Comparison of ENCODE assay signal across 15 cellular contexts in the genomic region with DNA sequence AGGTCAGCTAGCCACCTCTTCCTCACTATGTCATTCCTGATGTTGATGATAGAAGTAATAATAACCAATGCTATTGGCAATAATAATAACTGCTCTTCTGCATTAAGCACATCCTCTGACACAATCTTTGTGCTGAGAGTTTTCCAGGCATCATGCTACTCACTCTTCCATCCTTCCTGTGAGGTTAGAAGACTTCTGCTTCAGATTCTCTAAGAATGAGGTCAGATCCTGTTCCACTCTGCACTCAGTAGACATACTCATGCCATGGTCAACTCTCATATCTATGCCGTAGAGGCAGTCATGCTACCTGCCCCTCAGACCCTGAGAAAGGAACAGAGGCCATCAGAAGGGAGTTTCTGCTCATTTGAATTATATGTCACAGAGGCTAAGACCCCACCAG.
A peak's percentile ranks its signal among the peaks of the same experiment; 100 is the strongest.
DNase-seq lines count a peak whose midpoint lies in the region; ATAC-seq and TF ChIP-seq lines count a peak whose summit lies in the region.
"Had no signal": no experiment of that assay in that cellular context is flagged by ENCODE, and none has a peak within 500 bp of the region (broad histone marks: within the 10 kb centered on the region; RNA-seq: fewer than 3 reads in every experiment).

No MANE protein-coding gene starts in this region.

- H3K79me2 ChIP-seq in OCI-LY1 (ENCODE audit: insufficient read depth, low read length) (no peaks in the 10 kb centered on the region), Karpas-422 (ENCODE audit: low read length) (no peaks in the 10 kb centered on the region)

- CTCF ChIA-PET in activated CD8-positive, alpha-beta memory T cell treated with anti-CD3 and anti-CD28 coated beads, Interleukin-2, amount 10 ng/mL, durations not matched to agents 7 days and 5 days (lab: Charles Lee): no interaction called here

- H3K9ac ChIP-seq in OCI-LY1 (ENCODE audit: low read length) (no peak overlapping the region; the same call in 1 of the 2 replicates), Karpas-422 (ENCODE audit: low read length) (no peak overlapping the region)
- H3K9ac ChIP-seq: SK-N-SH had no signal

- H3K9me3 ChIP-seq in OCI-LY1 (ENCODE audit: low read length) (no peaks in the 10 kb centered on the region), thymus (ENCODE audit: control insufficient read depth) (no peaks in the 10 kb centered on the region), Karpas-422 (ENCODE audit: low read length) (no peaks in the 10 kb centered on the region)
- H3K9me3 ChIP-seq: SK-N-SH had no signal

- ATAC-seq in activated CD8-positive, alpha-beta memory T cell treated with anti-CD3 and anti-CD28 coated beads, Interleukin-2, amount 10 ng/mL, durations not matched to agents 7 days and 5 days: no peak
- ATAC-seq: HCT116, HepG2, Right ventricle myocardium inferior had no signal

- H3K27me3 Mint-ChIP-seq in activated CD8-positive, alpha-beta memory T cell treated with anti-CD3 and anti-CD28 coated beads, Interleukin-2, amount 10 ng/mL, durations not matched to agents 7 days and 5 days: peaks cover 5% of the 10 kb centered on the region

- H3K4me1 Mint-ChIP-seq in activated CD8-positive, alpha-beta memory T cell treated with anti-CD3 and anti-CD28 coated beads, Interleukin-2, amount 10 ng/mL, durations not matched to agents 7 days and 5 days: peaks cover 16% of the 10 kb centered on the region

- H3K36me3 ChIP-seq in OCI-LY1 (ENCODE audit: insufficient read depth, low read length) (no peaks in the 10 kb centered on the region), thymus (ENCODE audit: control insufficient read depth, insufficient read depth) (peaks cover 3% of the 10 kb centered on the region), Karpas-422 (ENCODE audit: insufficient read depth, low read length) (no peaks in the 10 kb centered on the region)

- H4K20me1 ChIP-seq in OCI-LY1 (ENCODE audit: insufficient read depth, low read length): no peaks in the 10 kb centered on the region
- no peaks in the 10 kb centered on the region for H4K20me1 ChIP-seq in Karpas-422 (ENCODE audit: insufficient read depth, low read depth, low read length)

- H3F3A ChIP-seq in OCI-LY1 (ENCODE audit: insufficient read depth, low read length): no peaks in the 10 kb centered on the region

- H3K4me2 ChIP-seq in OCI-LY1 (ENCODE audit: low read length) (peak overlapping the region; percentile 48; the same call in 1 of the 2 replicates), Karpas-422 (ENCODE audit: low read depth, low read length, poor library complexity, severe bottlenecking) (no peak overlapping the region)
- H3K4me2 ChIP-seq: SK-N-SH had no signal

- H3K4me3 ChIP-seq in OCI-LY1 (ENCODE audit: low read depth, low read length, poor library complexity, severe bottlenecking) (no peak overlapping the region), astrocyte of the spinal cord (ENCODE audit: low read depth, low read length) (no peak overlapping the region), thymus (ENCODE audit: low read length) (no peak overlapping the region), Karpas-422 (ENCODE audit: low read length) (no peak overlapping the region)

- H3K36me3 Mint-ChIP-seq in activated CD8-positive, alpha-beta memory T cell treated with anti-CD3 and anti-CD28 coated beads, Interleukin-2, amount 10 ng/mL, durations not matched to agents 7 days and 5 days: peaks cover 10% of the 10 kb centered on the region

- in situ Hi-C loops in astrocyte of the spinal cord (cut with HindIII; ENCODE audit: low sequenced_read_pairs): no loop called here

- H3K9me2 ChIP-seq in OCI-LY1 (ENCODE audit: low read depth, low read length) (no peaks in the 10 kb centered on the region), Karpas-422 (replicated peaks; ENCODE audit: insufficient read depth, low read length) (no peaks in the 10 kb centered on the region)
- H3K9me2 ChIP-seq: SK-N-SH had no signal

- H2AFZ ChIP-seq in OCI-LY1 (ENCODE audit: low read length) (no peak overlapping the region), Karpas-422 (ENCODE audit: low read length) (no peak overlapping the region)

- no peak overlapping the region for H3K27ac Mint-ChIP-seq in activated CD8-positive, alpha-beta memory T cell treated with anti-CD3 and anti-CD28 coated beads, Interleukin-2, amount 10 ng/mL, durations not matched to agents 7 days and 5 days

- H3K27me3 ChIP-seq in OCI-LY1 (ENCODE audit: insufficient read depth, low read length) (no peaks in the 10 kb centered on the region), thymus (ENCODE audit: control insufficient read depth, insufficient read depth) (no peaks in the 10 kb centered on the region), Karpas-422 (ENCODE audit: low read length) (no peaks in the 10 kb centered on the region)

- H3K27ac ChIP-seq in OCI-LY1 (ENCODE audit: low read depth, low read length, poor library complexity, severe bottlenecking) (peak overlapping the region; percentile 96), thymus (ENCODE audit: low read depth) (peak overlapping the region; percentile 93), Karpas-422 (ENCODE audit: low read length) (no peak overlapping the region)
- H3K27ac ChIP-seq: 22Rv1 had no signal

- 81% methylated on average over 1 of the region's 1 CpG for WGBS in thymus

- H3K4me3 Mint-ChIP-seq in activated CD8-positive, alpha-beta memory T cell treated with anti-CD3 and anti-CD28 coated beads, Interleukin-2, amount 10 ng/mL, durations not matched to agents 7 days and 5 days: no peak overlapping the region

- TF ChIP-seq CTCF in OCI-LY1 (IDR thresholded peaks at IDR 0.05; ENCODE audit: low read length): no peak
- TF ChIP-seq CTCF in astrocyte of the spinal cord (IDR thresholded peaks at IDR 0.05; ENCODE audit: low read depth, low read length): no peak

- H3K4me1 ChIP-seq in OCI-LY1 (ENCODE audit: insufficient read depth, low read length, severe bottlenecking) (peaks cover 74% of the 10 kb centered on the region), thymus (ENCODE audit: control insufficient read depth, insufficient read depth, low read length) (peaks cover 41% of the 10 kb centered on the region), Karpas-422 (ENCODE audit: low read length) (peaks cover 64% of the 10 kb centered on the region)

- peaks cover 7% of the 10 kb centered on the region for H3K9me3 Mint-ChIP-seq in activated CD8-positive, alpha-beta memory T cell treated with anti-CD3 and anti-CD28 coated beads, Interleukin-2, amount 10 ng/mL, durations not matched to agents 7 days and 5 days (ENCODE audit: low read depth)

- peak; percentile 10 for DNase-seq in activated CD8-positive, alpha-beta memory T cell treated with anti-CD3 and anti-CD28 coated beads, Interleukin-2, amount 50 U/mL, for 48 hours
- no peak for DNase-seq in activated CD8-positive, alpha-beta memory T cell treated with anti-CD3 and anti-CD28 coated beads, Interleukin-2, amount 10 ng/mL, durations not matched to agents 7 days and 5 days
- peak; percentile 5 for DNase-seq in astrocyte of the spinal cord (ENCODE audit: low read depth, low spot score)
- DNase-seq in Karpas-422: no peak
- no peak for DNase-seq in OCI-M2 (lab: John Stamatoyannopoulos, UW; ENCODE audit: unreplicated experiment)
- no peak for DNase-seq in CD1c-positive myeloid dendritic cell (ENCODE audit: extremely low spot score)
- DNase-seq: NCI-H1436 treated with DMSO at 0.1 percent for 48 hours, NCI-H2081, SK-N-SH had no signal

Comparison
In these comparisons a context has a peak if more than half of its experiments do, and no peak if none do; other contexts are left out.
1. DNase-seq: peak in activated CD8-positive, alpha-beta memory T cell treated with anti-CD3 and anti-CD28 coated beads, Interleukin-2, amount 50 U/mL, for 48 hours (single experiment) and astrocyte of the spinal cord (single experiment); none in activated CD8-positive, alpha-beta memory T cell treated with anti-CD3 and anti-CD28 coated beads, Interleukin-2, amount 10 ng/mL, durations not matched to agents 7 days and 5 days (single experiment), Karpas-422 (single experiment), OCI-M2 (single experiment) and CD1c-positive myeloid dendritic cell (single experiment).